ENCODE assay signal across 8 cellular contexts in the genomic region with DNA sequence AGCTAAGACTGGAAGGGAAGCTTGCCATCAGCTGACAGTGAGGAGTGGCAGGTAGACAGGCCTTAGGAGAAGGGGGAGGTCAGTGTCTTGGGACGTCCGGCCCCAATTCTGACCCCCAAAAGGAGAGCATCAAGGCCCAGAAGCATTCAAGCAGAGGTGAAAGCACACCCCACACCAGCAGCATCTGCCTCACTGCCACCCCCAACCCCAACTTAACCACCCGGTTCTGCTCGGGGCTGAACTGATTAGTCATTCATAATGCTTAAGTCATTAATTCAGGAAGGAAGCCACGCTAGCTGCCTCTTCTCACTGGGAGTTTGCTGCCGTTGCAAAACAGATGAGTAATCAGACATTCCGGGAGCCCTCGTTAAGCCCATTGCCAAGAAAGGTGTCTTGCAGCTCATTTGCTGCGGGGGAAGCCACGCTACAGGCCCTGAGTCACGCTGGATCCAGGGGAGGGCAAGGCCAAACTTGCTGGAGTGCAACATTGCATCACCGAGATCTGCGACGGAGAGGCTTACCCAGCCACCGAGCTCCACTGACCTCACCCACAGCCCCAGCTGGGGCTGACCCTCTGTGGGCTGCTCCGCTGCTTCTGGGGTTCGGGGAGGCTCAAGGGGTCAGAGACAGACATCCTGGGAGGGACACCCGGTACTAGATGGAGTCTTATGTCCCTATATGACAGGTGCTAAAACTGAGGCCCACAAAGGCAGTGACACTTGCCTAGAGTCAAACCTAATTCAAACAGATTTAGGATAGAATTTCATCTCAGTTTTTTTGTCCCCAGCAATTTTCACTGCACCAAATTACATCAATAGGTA. TPM values are rescaled to one million over a fixed set of nuclear protein-coding genes. Genes with fewer than 3 reads are reported as not detected.
DNase-seq lines count a peak whose midpoint lies in the region; ATAC-seq, FAIRE-seq and TF ChIP-seq lines count a peak whose summit lies in the region.

No MANE protein-coding gene starts in this region.

- DNase-seq in A172 (ENCODE audit: low spot score) (peak; percentile 100), GM10266 (ENCODE audit: extremely low spot score) (peak; percentile 50), RKO (ENCODE audit: low spot score) (peak; percentile 97), endothelial cell of umbilical vein (ENCODE audit: low read depth, low spot score) (peak; percentile 99), mucosa of gallbladder (ENCODE audit: low spot score) (peak; percentile 81), urothelium cell line (ENCODE audit: low spot score) (peak; percentile 97)

- dilution Hi-C loops in endothelial cell of umbilical vein (cut with MboI; ENCODE audit: extremely low pct_ligation_motif_present, low sequenced_read_pairs), result no loop called here

- intact Hi-C loops in endothelial cell of umbilical vein (cut with micrococcal nuclease), result loop anchor here (1.0 to 5.0 kb wide), 8 partner anchors 18 to 301 kb away; a partner anchor contains a TSS

- no peaks in the 10 kb centered on the region for H3K79me2 ChIP-seq in endothelial cell of umbilical vein (ENCODE audit: control insufficient read depth, insufficient read depth, low read length)

- no peak overlapping the region for H3K4me3 ChIP-seq in endothelial cell of umbilical vein (replicated peaks in 1 of 3; ENCODE audit: insufficient read depth in 1 of 3, low read depth in 1 of 3, low read length in 3 of 3)

- H3K36me3 ChIP-seq in endothelial cell of umbilical vein (ENCODE audit: control insufficient read depth in 2 of 2, extremely low read depth in 1 of 2, insufficient read depth in 2 of 2, low read length in 2 of 2), result no peaks in the 10 kb centered on the region

- H3K4me2 ChIP-seq in endothelial cell of umbilical vein (ENCODE audit: insufficient read depth, low read length), result peak overlapping the region; percentile 31

- TF ChIP-seq CTCF in GM10266 (IDR thresholded peaks at IDR 0.05; ENCODE audit: control insufficient read depth, insufficient read depth, low read depth, missing control alignments) (no peak), endothelial cell of umbilical vein (IDR thresholded peaks at IDR 0.05; ENCODE audit: extremely low read depth in 1 of 2, insufficient read depth in 1 of 2, low read depth in 1 of 2, low read length in 2 of 2) (no peak)

- TSS peak; percentile 97 for BruUV-seq in endothelial cell of umbilical vein (replicated peaks; lab: Mats Ljungman, UMichigan)

- H3K4me1 ChIP-seq in endothelial cell of umbilical vein (ENCODE audit: control insufficient read depth, extremely low read depth, insufficient read depth, low read length), result peaks cover 22% of the 10 kb centered on the region

- no peaks in the 10 kb centered on the region for H3K9me1 ChIP-seq in endothelial cell of umbilical vein (replicated peaks; ENCODE audit: control insufficient read depth, extremely low read depth, insufficient read depth, low read length)

- peak overlapping the region; percentile 75 for H3K9ac ChIP-seq in endothelial cell of umbilical vein (replicated peaks; ENCODE audit: extremely low read depth, insufficient read depth, low read length)

- H3K9me3 ChIP-seq in endothelial cell of umbilical vein (replicated peaks; ENCODE audit: control insufficient read depth, insufficient read depth, low read length), result no peaks in the 10 kb centered on the region

- no peak overlapping the region for H2AFZ ChIP-seq in endothelial cell of umbilical vein (ENCODE audit: low read depth, low read length)

- no peaks in the 10 kb centered on the region for H4K20me1 ChIP-seq in endothelial cell of umbilical vein (replicated peaks; ENCODE audit: control insufficient read depth, extremely low read depth, insufficient read depth, low read length)

- ATAC-seq in HG03196 (IDR thresholded peaks at IDR 0.05; ENCODE audit: unreplicated experiment) (peak; percentile 67), GM21723 (IDR thresholded peaks at IDR 0.05; ENCODE audit: unreplicated experiment) (no peak)

- peak; percentile 99 for FAIRE-seq in endothelial cell of umbilical vein (lab: Jason Lieb, UNC)
- peak; percentile 30 for FAIRE-seq in urothelium cell line (lab: Jason Lieb, UNC)

- CTCF ChIA-PET in endothelial cell of umbilical vein (lab: Charles Lee), result interaction anchor here (0.6 to 2.8 kb wide), 13 partner anchors 8 to 309 kb away, joined by 3 to 12 read pairs (median 4); a partner anchor contains a TSS

- H3K27ac ChIP-seq in endothelial cell of umbilical vein (ENCODE audit: insufficient read depth, low read depth, low read length), result peak overlapping the region; percentile 94

- TF ChIP-seq POLR2A in endothelial cell of umbilical vein (IDR thresholded peaks at IDR 0.05; ENCODE audit: low read depth, low read length), result no peak

- H3K27me3 ChIP-seq in endothelial cell of umbilical vein (ENCODE audit: control insufficient read depth in 2 of 2, insufficient read depth in 2 of 2, low read length in 2 of 2), result no peaks in the 10 kb centered on the region

- POLR2A ChIA-PET in endothelial cell of umbilical vein (lab: Charles Lee), result interaction anchor here (0.8 to 1.5 kb wide), 4 partner anchors 19 to 86 kb away, joined by 3 to 16 read pairs (median 6); a partner anchor contains a TSS

TF ChIP-seq in endothelial cell of umbilical vein, 7 proteins besides CTCF, POLR2A, EP300 and RAD21:
- TF ChIP-seq EZH2 (IDR thresholded peaks at IDR 0.05; ENCODE audit: borderline replicate concordance, low read depth, low read length, severe bottlenecking), result no peak
- TF ChIP-seq GATA2 (IDR thresholded peaks at IDR 0.05; ENCODE audit: insufficient read depth, insufficient read length, low read depth, low read length), result peak; percentile 54
- TF ChIP-seq FOS (IDR thresholded peaks at IDR 0.05; ENCODE audit: borderline replicate concordance, insufficient read depth, low read length), result peak; percentile 99
- TF ChIP-seq JUN (IDR thresholded peaks at IDR 0.05; ENCODE audit: borderline replicate concordance, insufficient read depth, insufficient read length, low read depth), result peak; percentile 94
- peak; percentile 71 for TF ChIP-seq MYC (IDR thresholded peaks at IDR 0.05; ENCODE audit: low read depth, low read length)
- TF ChIP-seq, protein P1, sequence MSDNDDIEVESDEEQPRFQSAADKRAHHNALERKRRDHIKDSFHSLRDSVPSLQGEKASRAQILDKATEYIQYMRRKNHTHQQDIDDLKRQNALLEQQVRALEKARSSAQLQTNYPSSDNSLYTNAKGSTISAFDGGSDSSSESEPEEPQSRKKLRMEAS (IDR thresholded peaks at IDR 0.05; ENCODE audit: insufficient read depth, insufficient read length), result peak; percentile 58
- TF ChIP-seq POLR2AphosphoS5 (IDR thresholded peaks at IDR 0.05; ENCODE audit: insufficient read depth, low read depth, low read length), result peak; percentile 96

RNA-seq across cellular contexts. Expression of a gene that starts 46.4 kb away (rescaled TPM):
- total RNA-seq in A172 (2014; rRNA removed; shearing (Covaris generic)), result 3.1 and 4.5 TPM in 2 replicates
- total RNA-seq in endothelial cell of umbilical vein (42.0 and 60.5 TPM in 2 replicates), mucosa of gallbladder (54.1 TPM)
- 107 and 210 TPM in 2 replicates for polyA plus RNA-seq in endothelial cell of umbilical vein
- 174 and 181 TPM in 2 replicates for polyA plus RNA-seq in endothelial cell of umbilical vein (2011; cell fraction: cytosol; rRNA removed)
- polyA plus RNA-seq in endothelial cell of umbilical vein (2011; cell fraction: nucleus; rRNA removed), result 490 and 585 TPM in 2 replicates
- polyA plus RNA-seq in endothelial cell of umbilical vein (2012), result 113 and 202 TPM in 2 replicates
- polyA minus RNA-seq in endothelial cell of umbilical vein, result 33.7 and 77.6 TPM in 2 replicates
- 16.0 TPM for polyA minus RNA-seq in endothelial cell of umbilical vein (2011; cell fraction: cytosol; rRNA and poly(A)+ RNA removed)
- polyA minus RNA-seq in endothelial cell of umbilical vein (2011; cell fraction: nucleus; rRNA and poly(A)+ RNA removed), result 291 and 514 TPM in 2 replicates

Comparison
In these comparisons a context has a peak if more than half of its experiments do, and no peak if none do; other contexts are left out.
1. DNase-seq: peak in every context shown above with its lines; median percentile 100 in A172; 99 in endothelial cell of umbilical vein; 97 in RKO; 97 in urothelium cell line; 81 in mucosa of gallbladder; 50 in GM10266.